1 cellular context compared by ENCODE assay signal in genomic region chr3:48518069-48518468, GRCh38.
TF ChIP-seq lines count a peak whose summit lies in the region.

No MANE protein-coding gene starts in this region.

TF ChIP-seq in WTC11, 78 proteins besides CTCF, POLR2A, EP300 and RAD21 (continued from another document):
- TF ChIP-seq MAX (CRISPR knock-in tag; IDR thresholded peaks at IDR 0.05) (no peak), NR1H2 (CRISPR knock-in tag; IDR thresholded peaks at IDR 0.05) (no peak), ATF3 (CRISPR knock-in tag; conservative IDR thresholded peaks at IDR 0.05) (no peak)
TF ChIP-seq in WTC11: peak in this region for 0.
